Comparison of ENCODE assay signal across 14 cellular contexts in the genomic region with DNA sequence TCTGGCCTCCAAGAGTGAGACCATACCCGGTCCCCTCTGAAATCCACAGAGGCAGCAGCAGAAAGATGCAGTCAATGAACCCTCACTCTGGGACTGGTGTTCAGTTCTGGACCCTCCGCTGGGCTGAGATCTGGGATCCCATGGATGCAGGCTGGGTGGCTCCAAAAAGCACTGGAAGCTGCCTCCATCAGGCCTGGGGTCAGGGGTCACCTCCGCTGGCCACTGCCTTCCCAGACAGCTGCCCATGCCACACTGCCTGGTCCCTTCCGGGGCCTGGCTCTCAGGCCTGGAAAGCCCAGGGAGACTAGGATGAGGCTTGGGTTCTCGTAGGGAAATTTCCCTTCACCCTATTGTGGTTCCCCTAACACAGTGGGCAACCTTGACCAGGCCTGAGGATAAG. TPM values are rescaled to one million over a fixed set of nuclear protein-coding genes. Genes with fewer than 3 reads are reported as not detected.
A peak's percentile ranks its signal among the peaks of the same experiment; 100 is the strongest.
DNase-seq lines count a peak whose midpoint lies in the region; ATAC-seq and TF ChIP-seq lines count a peak whose summit lies in the region.
"Had no signal": no experiment of that assay in that cellular context is flagged by ENCODE, and none has a peak within 500 bp of the region (broad histone marks: within the 10 kb centered on the region; RNA-seq: fewer than 3 reads in every experiment).

No MANE protein-coding gene starts in this region.

- peaks cover 17% of the 10 kb centered on the region for H3F3A ChIP-seq in PC-9 (ENCODE audit: insufficient read depth, low read depth)

- intact Hi-C loops in PC-9 (cut with micrococcal nuclease; ENCODE audit: unreplicated experiment) = loop anchor here (5.0 kb wide), 1 partner anchor 34 kb away; no protein-coding TSS in a partner anchor
- intact Hi-C loops in spleen (cut with DNase I; ENCODE audit: low total_unique reads) = no loop called here

- TF ChIP-seq CTCF in PC-9 (conservative IDR thresholded peaks at IDR 0.05) (no peak), spleen (IDR thresholded peaks at IDR 0.05 in 8 of 11, conservative IDR thresholded peaks at IDR 0.05 in 3 of 11) (no peak)

- H4K91ac ChIP-seq in mesenchymal stem cell (ENCODE audit: low read length) = no peak overlapping the region

- H3K14ac ChIP-seq in mesenchymal stem cell (ENCODE audit: low read length in 2 of 2) = no peak overlapping the region

- no peaks in the 10 kb centered on the region for H3K79me1 ChIP-seq in mesenchymal stem cell (replicated peaks; ENCODE audit: low read length, poor library complexity, severe bottlenecking)

- BruUV-seq in PC-9 (replicated peaks; lab: Mats Ljungman, UMichigan) = no TSS peak

- no peak overlapping the region for H3K4ac ChIP-seq in mesenchymal stem cell (ENCODE audit: low read depth in 1 of 2, low read length in 2 of 2)

- H2AK5ac ChIP-seq in mesenchymal stem cell (ENCODE audit: low read length, severe bottlenecking) = peak overlapping the region; percentile 24

- H3K4me2 ChIP-seq in PC-9 (peak overlapping the region; percentile 9; the same call in 1 of the 2 replicates), mesenchymal stem cell (ENCODE audit: low read length, poor library complexity, severe bottlenecking) (no peak overlapping the region)

- no peak overlapping the region for H2AFZ ChIP-seq in PC-9
- no peak overlapping the region for H2AFZ ChIP-seq in mesenchymal stem cell (ENCODE audit: low read depth, low read length)

- no peak overlapping the region for H2BK120ac ChIP-seq in mesenchymal stem cell (ENCODE audit: low read depth, low read length)

- H4K8ac ChIP-seq in mesenchymal stem cell (ENCODE audit: low read length) = no peak overlapping the region

- no peaks in the 10 kb centered on the region for H3K79me2 ChIP-seq in PC-9 (ENCODE audit: low read depth)

- no peak overlapping the region for H3K4me3 ChIP-seq in PC-9
- no peak overlapping the region for H3K4me3 ChIP-seq in mesenchymal stem cell (ENCODE audit: insufficient read depth in 1 of 2, low read depth in 1 of 2, low read length in 2 of 2)
- no peak overlapping the region for H3K4me3 ChIP-seq in spleen
- H3K4me3 ChIP-seq: GM12878 had no signal

- H3K23ac ChIP-seq in mesenchymal stem cell (ENCODE audit: low read length in 2 of 2) = no peak overlapping the region

- H2BK5ac ChIP-seq in mesenchymal stem cell (ENCODE audit: low read depth, low read length, poor library complexity, severe bottlenecking) = no peak overlapping the region

- H3K36me3 ChIP-seq in PC-9 (ENCODE audit: low read depth) = no peaks in the 10 kb centered on the region
- H3K36me3 ChIP-seq in mesenchymal stem cell (ENCODE audit: control insufficient read depth in 1 of 2, insufficient read depth in 2 of 2, low read depth in 1 of 2, low read length in 2 of 2) = no peaks in the 10 kb centered on the region
- H3K36me3 ChIP-seq in spleen = no peaks in the 10 kb centered on the region

- no peaks in the 10 kb centered on the region for H4K20me1 ChIP-seq in PC-9 (ENCODE audit: insufficient read depth)

- DNase-seq in PC-9 (no peak), mesenchymal stem cell (no peak), spleen (peak; percentile 63), substantia nigra (lab: John Stamatoyannopoulos, UW) (no peak), kidney tubule cell (ENCODE audit: low spot score) (no peak)
- DNase-seq: CD4-positive, alpha-beta memory T cell; DMS153; DMS79 treated with DMSO at 0.1 percent for 48 hours; H9 had no signal

- H3K27me3 ChIP-seq in PC-9 (ENCODE audit: insufficient read depth, low read depth) (no peaks in the 10 kb centered on the region), mesenchymal stem cell (ENCODE audit: control insufficient read depth in 1 of 2, insufficient read depth in 1 of 2, low read length in 2 of 2) (peaks cover 7 to 81% of the 10 kb centered on the region in 2 experiments), spleen (replicated peaks in 1 of 7) (peaks cover 0 to 66% (median 0%) of the 10 kb centered on the region in 7 donors)

- POLR2A ChIA-PET in PC-9 (lab: Charles Lee; ENCODE audit: unreplicated experiment) = no interaction called here

- H3K27ac ChIP-seq in PC-9 (no peak overlapping the region), mesenchymal stem cell (ENCODE audit: low read length, poor library complexity, severe bottlenecking) (no peak overlapping the region), spleen (peak overlapping the region in 2 of 8 donors; percentile 3 to 24), substantia nigra (ENCODE audit: low read depth, low read length, poor library complexity, severe bottlenecking) (no peak overlapping the region)
- H3K27ac ChIP-seq: C4-2B had no signal

- no peak overlapping the region for H3K18ac ChIP-seq in mesenchymal stem cell (ENCODE audit: low read depth in 1 of 2, low read length in 2 of 2)

- ATAC-seq in HG03520 (IDR thresholded peaks at IDR 0.05; ENCODE audit: unreplicated experiment) = no peak
- ATAC-seq: GM12878 had no signal

- no peak for TF ChIP-seq POLR2A in spleen (IDR thresholded peaks at IDR 0.05)

- WGBS in mesenchymal stem cell = 67% methylated on average over 5 of the region's 5 CpGs
- WGBS in spleen, 5 donors = 83 to 94% (median 86%) methylated on average over 3 to 5 of the region's 5 CpGs

- no peak overlapping the region for H2BK12ac ChIP-seq in mesenchymal stem cell (ENCODE audit: low read length in 2 of 2)

- peaks cover 42% of the 10 kb centered on the region for H3K4me1 ChIP-seq in PC-9 (replicated peaks; ENCODE audit: insufficient read depth)
- peaks cover 12% of the 10 kb centered on the region for H3K4me1 ChIP-seq in mesenchymal stem cell (ENCODE audit: control insufficient read depth, insufficient read depth, low read depth, low read length)
- peaks cover 0 to 40% (median 4%) of the 10 kb centered on the region in 6 donors for H3K4me1 ChIP-seq in spleen

- CTCF ChIA-PET in PC-9 (lab: Charles Lee) = no interaction called here

- H3K9ac ChIP-seq in mesenchymal stem cell (ENCODE audit: low read length) = no peak overlapping the region

- H3K9me2 ChIP-seq in PC-9 (ENCODE audit: insufficient read depth) = no peaks in the 10 kb centered on the region

- no peaks in the 10 kb centered on the region for H3K9me3 ChIP-seq in PC-9 (ENCODE audit: insufficient read depth, low read depth)
- H3K9me3 ChIP-seq in mesenchymal stem cell (ENCODE audit: control insufficient read depth, low read length) = no peaks in the 10 kb centered on the region
- no peaks in the 10 kb centered on the region for H3K9me3 ChIP-seq in spleen

- H2BK15ac ChIP-seq in mesenchymal stem cell (ENCODE audit: low read depth, poor library complexity, severe bottlenecking) = no peak overlapping the region

RNA-seq across cellular contexts. Expression of a gene that starts 21.4 kb away (rescaled TPM):
- 3.1 and 7.7 TPM in 2 replicates for total RNA-seq in PC-9 (2021)
- polyA plus RNA-seq in mesenchymal stem cell (2013, experiment 1 of 2) = not detected
- polyA plus RNA-seq in mesenchymal stem cell (2013, experiment 2 of 2) = not detected
- total RNA-seq in spleen = 100 to 1,000 TPM in 2 of 7 donors, 10 to 100 TPM in 5; 15.9 to 122 (median 45.0) TPM
- 1 to 10 TPM; 5.1 to 8.3 (median 8.3) TPM for polyA plus RNA-seq in spleen
- total RNA-seq: H1 had no signal
- polyA plus RNA-seq: BJ had no signal

RNA-seq across cellular contexts. Expression of a gene that starts 37.7 kb away (rescaled TPM):
- 1.1 and 5.0 TPM in 2 replicates for total RNA-seq in PC-9 (2021)
- not detected for polyA plus RNA-seq in mesenchymal stem cell (2013, experiment 1 of 2)
- 0.01 TPM for polyA plus RNA-seq in mesenchymal stem cell (2013, experiment 2 of 2)
- total RNA-seq in spleen = not detected
- not detected for polyA plus RNA-seq in spleen
- total RNA-seq: CD4-positive, alpha-beta memory T cell; GM12878 had no signal
- polyA plus RNA-seq: BJ; CD4-positive, alpha-beta memory T cell had no signal
